Comparison of ENCODE assay signal across 13 cellular contexts in the genomic region with DNA sequence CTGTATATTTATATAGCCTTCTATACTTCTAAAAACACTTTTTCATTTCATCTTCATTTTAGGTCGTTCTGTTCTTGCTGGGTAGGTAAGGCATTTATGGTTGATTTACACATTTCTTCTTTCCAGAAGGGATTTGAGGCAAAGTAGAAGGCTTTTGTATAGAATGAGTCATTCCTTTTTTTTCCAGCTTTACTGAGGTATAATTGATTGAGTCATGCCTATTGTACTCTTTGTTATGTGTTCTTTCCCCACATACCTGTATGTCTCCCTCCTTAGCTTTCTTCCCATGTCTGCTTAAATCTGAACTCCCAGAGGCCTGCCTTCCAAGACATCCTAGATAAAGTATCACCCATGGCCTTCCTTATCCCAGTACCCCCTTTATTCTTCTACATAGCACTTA. TPM values are rescaled to one million over a fixed set of nuclear protein-coding genes. Genes with fewer than 3 reads are reported as not detected.
DNase-seq lines count a peak whose midpoint lies in the region; ATAC-seq and TF ChIP-seq lines count a peak whose summit lies in the region.
"Had no signal": no experiment of that assay in that cellular context is flagged by ENCODE, and none has a peak within 500 bp of the region (broad histone marks: within the 10 kb centered on the region; RNA-seq: fewer than 3 reads in every experiment).

No MANE protein-coding gene starts in this region.

- H3K4me3 ChIP-seq in HEK293 (ENCODE audit: low read depth, low read length) = no peak overlapping the region
- H3K4me3 ChIP-seq in PC-9 = no peak overlapping the region
- no peak overlapping the region for H3K4me3 ChIP-seq in skeletal muscle cell (ENCODE audit: low read depth, low read length)
- H3K4me3 ChIP-seq: coronary artery, left ventricle myocardium inferior had no signal

- H3K27ac ChIP-seq in HEK293 (ENCODE audit: extremely low read depth, low read depth, low read length) = no peak overlapping the region
- no peak overlapping the region for H3K27ac ChIP-seq in PC-9
- H3K27ac ChIP-seq in epithelial cell of prostate = peak overlapping the region; percentile 50
- H3K27ac ChIP-seq: coronary artery, left ventricle myocardium inferior had no signal

- no peaks in the 10 kb centered on the region for H4K20me1 ChIP-seq in PC-9 (ENCODE audit: insufficient read depth)

- intact Hi-C loops in PC-9 (cut with micrococcal nuclease; ENCODE audit: unreplicated experiment) = no loop called here

- no peaks in the 10 kb centered on the region for H3K9me2 ChIP-seq in PC-9 (ENCODE audit: insufficient read depth)

- CTCF ChIA-PET in HEK293 (lab: Yijun Ruan, JAX) = interaction anchor here (0.8 to 1.0 kb wide), 2 partner anchors 262 to 832 kb away, joined by 3 read pairs; no protein-coding TSS in a partner anchor
- CTCF ChIA-PET in PC-9 (lab: Charles Lee) = interaction anchor here (1.0 to 1.2 kb wide), 2 partner anchors 13 to 156 kb away, joined by 4 read pairs; no protein-coding TSS in a partner anchor

- DNase-seq in PC-9 = peak in 1 of 2 experiments; percentile 86
- DNase-seq in epithelial cell of prostate (ENCODE audit: low read depth, low spot score) = no peak
- peak; percentile 26 for DNase-seq in skeletal muscle cell (ENCODE audit: low read depth)
- no peak for DNase-seq in hypothalamus (lab: John Stamatoyannopoulos, UW)
- DNase-seq: activated naive CD8-positive, alpha-beta T cell treated with anti-CD3 and anti-CD28 coated beads for 36 hours; foreskin melanocyte; left ventricle myocardium inferior; NCI-H748 treated with DMSO at 0.1 percent for 48 hours; SIG-M5 had no signal

- peaks cover 2% of the 10 kb centered on the region for H3K79me2 ChIP-seq in PC-9 (ENCODE audit: low read depth)

- H3K4me2 ChIP-seq in PC-9 = 0 out of 2 replicates have a peak overlapping the region, but pooled peaks have one; percentile 1

- no peaks in the 10 kb centered on the region for H3K9me3 ChIP-seq in HEK293 (ENCODE audit: control insufficient read depth, insufficient read depth, low read depth, low read length)
- no peaks in the 10 kb centered on the region for H3K9me3 ChIP-seq in PC-9 (ENCODE audit: insufficient read depth, low read depth)
- H3K9me3 ChIP-seq: left ventricle myocardium inferior had no signal

- H2AFZ ChIP-seq in PC-9 = no peak overlapping the region

- H3K36me3 ChIP-seq in HEK293 (ENCODE audit: control insufficient read depth in 2 of 2, insufficient read depth in 1 of 2, low read length in 2 of 2) (no peaks in the 10 kb centered on the region), PC-9 (ENCODE audit: low read depth) (no peaks in the 10 kb centered on the region)
- H3K36me3 ChIP-seq: left ventricle myocardium inferior had no signal

- no peak for ATAC-seq in GM18502 (IDR thresholded peaks at IDR 0.05; ENCODE audit: poor library complexity, unreplicated experiment)
- ATAC-seq in GM18519 (IDR thresholded peaks at IDR 0.05; ENCODE audit: low FRiP score, unreplicated experiment) = no peak

- no TSS peak for BruUV-seq in PC-9 (replicated peaks; lab: Mats Ljungman, UMichigan)

- POLR2A ChIA-PET in HEK293 (lab: Yijun Ruan, JAX) = no interaction called here
- POLR2A ChIA-PET in PC-9 (lab: Charles Lee; ENCODE audit: unreplicated experiment) = interaction anchor here (0.6 to 0.8 kb wide), 4 partner anchors 13 to 118 kb away, joined by 3 to 5 read pairs (median 4); no protein-coding TSS in a partner anchor

- H3K4me1 ChIP-seq in HEK293 (ENCODE audit: control insufficient read depth, insufficient read depth, low read length) = 0 out of 2 replicates have a peak, but pooled peaks cover 2% of the 10 kb centered on the region
- peaks cover 11% of the 10 kb centered on the region for H3K4me1 ChIP-seq in PC-9 (replicated peaks; ENCODE audit: insufficient read depth)

- peaks cover 18% of the 10 kb centered on the region for H3F3A ChIP-seq in PC-9 (ENCODE audit: insufficient read depth, low read depth)

- TF ChIP-seq CTCF in HEK293 (tag by site-specific recombination; IDR thresholded peaks at IDR 0.05) (no peak), PC-9 (conservative IDR thresholded peaks at IDR 0.05) (no peak)

- H3K27me3 ChIP-seq in PC-9 (ENCODE audit: insufficient read depth, low read depth) = no peaks in the 10 kb centered on the region

TF ChIP-seq in HEK293, 187 proteins besides CTCF, POLR2A, EP300 and RAD21:
- TF ChIP-seq, protein P1, sequence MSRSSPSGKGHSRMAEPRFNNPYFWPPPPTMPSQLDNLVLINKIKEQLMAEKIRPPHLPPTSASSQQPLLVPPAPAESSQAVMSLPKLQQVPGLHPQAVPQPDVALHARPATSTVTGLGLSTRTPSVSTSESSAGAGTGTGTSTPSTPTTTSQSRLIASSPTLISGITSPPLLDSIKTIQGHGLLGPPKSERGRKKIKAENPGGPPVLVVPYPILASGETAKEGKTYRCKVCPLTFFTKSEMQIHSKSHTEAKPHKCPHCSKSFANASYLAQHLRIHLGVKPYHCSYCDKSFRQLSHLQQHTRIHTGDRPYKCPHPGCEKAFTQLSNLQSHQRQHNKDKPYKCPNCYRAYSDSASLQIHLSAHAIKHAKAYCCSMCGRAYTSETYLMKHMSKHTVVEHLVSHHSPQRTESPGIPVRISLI (tag by site-specific recombination; IDR thresholded peaks at IDR 0.05) = peak; percentile 53; the same call in 1 of the 2 replicates
- TF ChIP-seq, protein P2, sequence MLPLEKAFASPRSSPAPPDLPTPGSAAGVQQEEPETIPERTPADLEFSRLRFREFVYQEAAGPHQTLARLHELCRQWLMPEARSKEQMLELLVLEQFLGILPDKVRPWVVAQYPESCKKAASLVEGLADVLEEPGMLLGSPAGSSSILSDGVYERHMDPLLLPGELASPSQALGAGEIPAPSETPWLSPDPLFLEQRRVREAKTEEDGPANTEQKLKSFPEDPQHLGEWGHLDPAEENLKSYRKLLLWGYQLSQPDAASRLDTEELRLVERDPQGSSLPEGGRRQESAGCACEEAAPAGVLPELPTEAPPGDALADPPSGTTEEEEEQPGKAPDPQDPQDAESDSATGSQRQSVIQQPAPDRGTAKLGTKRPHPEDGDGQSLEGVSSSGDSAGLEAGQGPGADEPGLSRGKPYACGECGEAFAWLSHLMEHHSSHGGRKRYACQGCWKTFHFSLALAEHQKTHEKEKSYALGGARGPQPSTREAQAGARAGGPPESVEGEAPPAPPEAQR (tag by site-specific recombination; IDR thresholded peaks at IDR 0.05) = no peak
- TF ChIP-seq ZNF266 (tag by site-specific recombination; IDR thresholded peaks at IDR 0.05; ENCODE audit: low read depth) = no peak
- TF ChIP-seq GLIS2 (tag by site-specific recombination; IDR thresholded peaks at IDR 0.05) = no peak
- no peak for TF ChIP-seq ZNF585B (tag by site-specific recombination; IDR thresholded peaks at IDR 0.05)
- TF ChIP-seq ZNF48 (tag by site-specific recombination; IDR thresholded peaks at IDR 0.05) = no peak

RNA-seq across cellular contexts. Expression of a gene that starts 4.8 kb away (rescaled TPM):
- 41.6 and 54.1 TPM in 2 replicates for total RNA-seq in PC-9 (2021)
